ENCODE assay signal across 26 cellular contexts in genomic region chr2:52082646-52083045, GRCh38.
"Had no signal": no experiment of that assay in that cellular context is flagged by ENCODE, and none has a peak within 500 bp of the region (broad histone marks: within the 10 kb centered on the region; RNA-seq: fewer than 3 reads in every experiment).

No MANE protein-coding gene starts in this region.

- H3K4me1 Mint-ChIP-seq: natural killer cell; stimulated activated effector memory CD8-positive, alpha-beta T cell treated with anti-CD3 and anti-CD28 coated beads, Interleukin-12 subunit alpha, Interleukin-12 subunit beta, amount 100 ng/mL, for 72 hours had no signal

- H3K27ac Mint-ChIP-seq: natural killer cell; progenitor cell of endocrine pancreas; stimulated activated effector memory CD8-positive, alpha-beta T cell treated with anti-CD3 and anti-CD28 coated beads, Interleukin-12 subunit alpha, Interleukin-12 subunit beta, amount 100 ng/mL, for 72 hours had no signal

- DNase-seq: dermis blood vessel endothelial cell; effector memory CD4-positive, alpha-beta T cell; esophagus squamous epithelium; foreskin melanocyte; glutamatergic neuron; heart right ventricle; hippocampal formation; kidney glomerular epithelial cell; left colon; left ventricle myocardium inferior; lower lobe of right lung; natural killer cell; pancreas; right lobe of liver; small intestine; stimulated activated CD4-positive, alpha-beta T cell treated with anti-CD3 and anti-CD28 coated beads, Interleukin-1b, Interleukin-23, amount 100 ng/mL, for 48 hours; stimulated activated CD4-positive, alpha-beta T cell treated with anti-CD3 and anti-CD28 coated beads, Interleukin-4, amount 100 ng/mL, for 24 hours; stimulated activated naive CD4-positive, alpha-beta T cell treated with Interleukin-2 at 50 U/mL for 16 hours; stomach; thyroid gland; trophoblast cell had no signal

- H3K27me3 ChIP-seq: esophagus squamous epithelium, heart right ventricle, neutrophil, pancreas, right lobe of liver, stomach, thyroid gland, vagina had no signal

- H3K4me1 ChIP-seq: esophagus squamous epithelium, heart right ventricle, left ventricle myocardium inferior, lower lobe of right lung, pancreas, right lobe of liver, stomach, thyroid gland, vagina had no signal

- H3K36me3 ChIP-seq: esophagus squamous epithelium, heart right ventricle, left ventricle myocardium inferior, lower lobe of right lung, neutrophil, pancreas, right lobe of liver, stomach, thyroid gland, vagina had no signal

- H3K4me3 Mint-ChIP-seq: natural killer cell; stimulated activated effector memory CD8-positive, alpha-beta T cell treated with anti-CD3 and anti-CD28 coated beads, Interleukin-12 subunit alpha, Interleukin-12 subunit beta, amount 100 ng/mL, for 72 hours had no signal

- H3K27ac ChIP-seq: coronary artery, esophagus squamous epithelium, heart right ventricle, left ventricle myocardium inferior, lower lobe of right lung, neutrophil, pancreas, right lobe of liver, stomach, thyroid gland, vagina had no signal

- H3K36me3 Mint-ChIP-seq: natural killer cell; stimulated activated effector memory CD8-positive, alpha-beta T cell treated with anti-CD3 and anti-CD28 coated beads, Interleukin-12 subunit alpha, Interleukin-12 subunit beta, amount 100 ng/mL, for 72 hours had no signal

- H3K9me3 ChIP-seq: esophagus squamous epithelium, heart right ventricle, left ventricle myocardium inferior, lower lobe of right lung, neutrophil, pancreas, right lobe of liver, stomach, thyroid gland, vagina had no signal

- H3K27me3 Mint-ChIP-seq: progenitor cell of endocrine pancreas had no signal

- ATAC-seq: heart right ventricle; left colon; lower lobe of right lung; natural killer cell; pancreas; right lobe of liver; stimulated activated effector memory CD8-positive, alpha-beta T cell treated with anti-CD3 and anti-CD28 coated beads, Interleukin-12 subunit alpha, Interleukin-12 subunit beta, amount 100 ng/mL, for 72 hours had no signal

- H3K4me3 ChIP-seq: coronary artery, esophagus squamous epithelium, heart right ventricle, left ventricle myocardium inferior, lower lobe of right lung, pancreas, right lobe of liver, stomach, thyroid gland, vagina had no signal
